ENCODE assay signal across 20 cellular contexts in genomic region chr4:168421055-168421454, GRCh38.
"Had no signal": no experiment of that assay in that cellular context is flagged by ENCODE, and none has a peak within 500 bp of the region (broad histone marks: within the 10 kb centered on the region; RNA-seq: fewer than 3 reads in every experiment).

No MANE protein-coding gene starts in this region.

- H3K4me1 ChIP-seq: left ventricle myocardium inferior, lower lobe of right lung, neural progenitor cell, right atrium auricular region, suprapubic skin, thyroid gland had no signal

- H3K4me3 Mint-ChIP-seq: memory B cell; mesothelial cell of epicardium; natural killer cell treated with Interleukin-12 subunit alpha and Interleukin-12 subunit beta and Interleukin-15 and Interleukin-18, amount 100 ng/mL, for 72 hours; neural progenitor cell; type B pancreatic cell had no signal

- FAIRE-seq: kidney, small intestine, urothelium cell line had no signal

- H3K27ac ChIP-seq: hepatocyte, left ventricle myocardium inferior, lower lobe of right lung, neural progenitor cell, ovary, right atrium auricular region, suprapubic skin, thyroid gland had no signal

- H3K27me3 ChIP-seq: hepatocyte, neural progenitor cell, ovary, right atrium auricular region, suprapubic skin, thyroid gland had no signal

- H3K9me3 Mint-ChIP-seq: mesothelial cell of epicardium; natural killer cell treated with Interleukin-12 subunit alpha and Interleukin-12 subunit beta and Interleukin-15 and Interleukin-18, amount 100 ng/mL, for 72 hours; neural progenitor cell; type B pancreatic cell had no signal

- H3K79me2 ChIP-seq: hepatocyte had no signal

- H2AFZ ChIP-seq: hepatocyte had no signal

- H3K4me1 Mint-ChIP-seq: memory B cell, mesothelial cell of epicardium, neural progenitor cell had no signal

- DNase-seq: head of caudate nucleus; kidney; left cardiac atrium; left ventricle myocardium inferior; lower lobe of right lung; nucleus accumbens; ovary; stimulated activated CD4-positive, alpha-beta T cell treated with anti-CD3 and anti-CD28 coated beads, Interleukin-12 subunit alpha, Interleukin-12 subunit beta, amount 100 ng/mL, for 4 hours; stimulated activated naive CD8-positive, alpha-beta T cell treated with anti-CD3 and anti-CD28 coated beads, Interleukin-15, Interleukin-2, amounts not matched to agents 100 U/mL and 50 U/mL, for 24 hours; thyroid gland had no signal

- H3K27ac Mint-ChIP-seq: memory B cell; mesothelial cell of epicardium; natural killer cell treated with Interleukin-12 subunit alpha and Interleukin-12 subunit beta and Interleukin-15 and Interleukin-18, amount 100 ng/mL, for 72 hours; neural progenitor cell; type B pancreatic cell had no signal

- H3K4me2 ChIP-seq: hepatocyte, neural progenitor cell had no signal

- H3K9ac ChIP-seq: neural progenitor cell had no signal

- H3K27me3 Mint-ChIP-seq: memory B cell; natural killer cell treated with Interleukin-12 subunit alpha and Interleukin-12 subunit beta and Interleukin-15 and Interleukin-18, amount 100 ng/mL, for 72 hours; type B pancreatic cell had no signal

- H3K9me3 ChIP-seq: left ventricle myocardium inferior, lower lobe of right lung, ovary, right atrium auricular region, suprapubic skin, thyroid gland had no signal

- H3K4me3 ChIP-seq: hepatocyte, left ventricle myocardium inferior, lower lobe of right lung, neural progenitor cell, ovary, right atrium auricular region, suprapubic skin, thyroid gland had no signal

- H3K36me3 Mint-ChIP-seq: neural progenitor cell had no signal

- H3K36me3 ChIP-seq: neural progenitor cell, ovary had no signal
